In genomic region chr19:10353793-10354391, GRCh38 we compare ENCODE assay signal across 8 cellular contexts. TPM values are rescaled to one million over a fixed set of nuclear protein-coding genes. Genes with fewer than 3 reads are reported as not detected.
A peak's percentile ranks its signal among the peaks of the same experiment; 100 is the strongest.
DNase-seq lines count a peak whose midpoint lies in the region; ATAC-seq and TF ChIP-seq lines count a peak whose summit lies in the region.

No MANE protein-coding gene starts in this region.

- H3K9me3 Mint-ChIP-seq in nephron progenitor cell: no peaks in the 10 kb centered on the region

- H4K20me1 ChIP-seq in DND-41 (ENCODE audit: insufficient read depth, low read length): no peaks in the 10 kb centered on the region; the same call in none of the 2 replicates

- H3K4me1 ChIP-seq in DND-41 (ENCODE audit: insufficient read depth, low read length) (no peaks in the 10 kb centered on the region), RWPE2 (ENCODE audit: insufficient read depth, poor library complexity, severe bottlenecking) (no peaks in the 10 kb centered on the region)

- no peak overlapping the region for H3K4me3 ChIP-seq in DND-41 (ENCODE audit: low read depth in 1 of 2, low read length in 2 of 2)
- H3K4me3 ChIP-seq in RWPE2 (ENCODE audit: severe bottlenecking): no peak overlapping the region
- H3K4me3 ChIP-seq in lower leg skin (ENCODE audit: low read depth, poor library complexity, severe bottlenecking): no peak overlapping the region

- peaks cover 18% of the 10 kb centered on the region for H3K36me3 Mint-ChIP-seq in nephron progenitor cell (ENCODE audit: low read depth)

- no peaks in the 10 kb centered on the region for H3K79me2 ChIP-seq in DND-41 (ENCODE audit: insufficient read depth, low read length)

- H2AFZ ChIP-seq in DND-41 (ENCODE audit: low read depth, low read length): no peak overlapping the region

- peak; percentile 73 for ATAC-seq in DND-41 (ENCODE audit: insufficient read depth, low read depth)
- peak; percentile 33; the same call in 1 of the 3 replicates for ATAC-seq in RWPE2 (ENCODE audit: low read depth)

- no peak overlapping the region for H3K4me2 ChIP-seq in DND-41 (ENCODE audit: insufficient read depth, low read length)

- peak; percentile 60 for DNase-seq in DND-41
- peak; percentile 67 for DNase-seq in RWPE2 (ENCODE audit: low spot score)
- peak; percentile 95 for DNase-seq in ecto neural progenitor cell (ENCODE audit: low spot score)
- peak; percentile 99 for DNase-seq in nephron progenitor cell
- no peak for DNase-seq in NCI-H748 (lab: John Stamatoyannopoulos, UW; ENCODE audit: unreplicated experiment)
- no peak for DNase-seq in GF-D8 (lab: John Stamatoyannopoulos, UW)
- no peak for DNase-seq in lower leg skin (ENCODE audit: low spot score in 2 of 2)
- no peak for DNase-seq in cortex of kidney (lab: John Stamatoyannopoulos, UW)

- H3K4me1 Mint-ChIP-seq in nephron progenitor cell: peaks cover 23% of the 10 kb centered on the region

- no peak for TF ChIP-seq POLR2A in lower leg skin (IDR thresholded peaks at IDR 0.05)

- H3K27me3 ChIP-seq in DND-41 (ENCODE audit: insufficient read depth, low read length, poor library complexity): no peaks in the 10 kb centered on the region
- no peaks in the 10 kb centered on the region for H3K27me3 ChIP-seq in RWPE2 (ENCODE audit: insufficient read depth, poor library complexity, severe bottlenecking)

- H3K27ac Mint-ChIP-seq in nephron progenitor cell: peak overlapping the region; percentile 99

- H3K9ac ChIP-seq in DND-41 (ENCODE audit: low read depth, low read length): no peak overlapping the region

- no peak for TF ChIP-seq CTCF in DND-41 (IDR thresholded peaks at IDR 0.05; ENCODE audit: borderline replicate concordance, extremely low read depth, low read length, poor library complexity, severe bottlenecking)
- no peak for TF ChIP-seq CTCF in RWPE2 (IDR thresholded peaks at IDR 0.05; ENCODE audit: poor library complexity, severe bottlenecking)
- no peak for TF ChIP-seq CTCF in nephron progenitor cell (IDR thresholded peaks at IDR 0.05)
- no peak for TF ChIP-seq CTCF in lower leg skin (IDR thresholded peaks at IDR 0.05)

- H3K27me3 Mint-ChIP-seq in nephron progenitor cell (ENCODE audit: low read depth, poor library complexity): no peaks in the 10 kb centered on the region

- intact Hi-C loops in lower leg skin (cut with DNase I; ENCODE audit: low total_unique reads): no loop called here

- H3K9me3 ChIP-seq in DND-41 (ENCODE audit: insufficient read depth, low read length, severe bottlenecking) (no peaks in the 10 kb centered on the region), RWPE2 (ENCODE audit: severe bottlenecking) (no peaks in the 10 kb centered on the region)

- peaks cover 58% of the 10 kb centered on the region for H3K36me3 ChIP-seq in DND-41 (ENCODE audit: insufficient read depth, low read length)
- H3K36me3 ChIP-seq in RWPE2 (ENCODE audit: low read depth): peaks cover 46% of the 10 kb centered on the region

- whole genome bisulfite sequencing in lower leg skin, 2 donors: 85 to 86% methylated on average over 28 to 32 of the region's 32 CpGs

- no peak overlapping the region for H3K27ac ChIP-seq in DND-41 (ENCODE audit: low read length)
- no peak overlapping the region for H3K27ac ChIP-seq in RWPE2 (ENCODE audit: poor library complexity, severe bottlenecking)

- H3K4me3 Mint-ChIP-seq in nephron progenitor cell: peak overlapping the region; percentile 80

RNA-seq across cellular contexts. Expression of gene ICAM3, which starts 14.5 kb away (rescaled TPM):
- 10 to 100 TPM in 1 of 4 donors, 1 to 10 TPM in 3; 3.8 to 10.2 (median 5.1) TPM for total RNA-seq in lower leg skin

RNA-seq across cellular contexts. Expression of gene RAVER1, which starts 20.6 kb away (rescaled TPM):
- 10 to 100 TPM; 14.2 to 22.5 (median 19.2) TPM for total RNA-seq in lower leg skin

RNA-seq across cellular contexts. Expression of gene TYK2, which starts 26.5 kb away (rescaled TPM):
- total RNA-seq in lower leg skin: 100 to 1,000 TPM in 1 of 4 donors, 10 to 100 TPM in 3; 48.2 to 115 (median 64.8) TPM

RNA-seq across cellular contexts. Expression of gene FDX2, which starts 38.1 kb away (rescaled TPM):
- 10 to 100 TPM; 10.3 to 20.7 (median 18.2) TPM for total RNA-seq in lower leg skin

RNA-seq across cellular contexts. Expression of gene ZGLP1, which starts 44.3 kb away (rescaled TPM):
- 1 to 10 TPM in 3 of 4 donors, not detected in 1; 2.2 to 3.8 (median 2.8) TPM for total RNA-seq in lower leg skin

Comparison
In these comparisons a context has a peak if more than half of its experiments do, and no peak if none do; other contexts are left out.
1. DNase-seq: peak in DND-41 (single experiment), RWPE2 (single experiment), ecto neural progenitor cell (single experiment) and nephron progenitor cell (single experiment); none in NCI-H748 (single experiment), GF-D8 (single experiment), lower leg skin (0 of 2) and cortex of kidney (single experiment).